Comparison of ENCODE assay signal across 19 cellular contexts in genomic region chr4:19492611-19493010, GRCh38.
DNase-seq lines count a peak whose midpoint lies in the region; ATAC-seq and TF ChIP-seq lines count a peak whose summit lies in the region.
"Had no signal": no experiment of that assay in that cellular context is flagged by ENCODE, and none has a peak within 500 bp of the region (broad histone marks: within the 10 kb centered on the region; RNA-seq: fewer than 3 reads in every experiment).

No MANE protein-coding gene starts in this region.

- H3K27me3 Mint-ChIP-seq in activated T-helper 1 cell treated with anti-CD3 and anti-CD28 coated beads, Interleukin-12 subunit alpha, Interleukin-12 subunit beta, Interleukin-2, Interleukin-4 antibody, amounts not matched to agents 30 ng/mL and 10 ng/mL and 1 ng/mL, durations not matched to agents 14 hours and 24 hours and 36 hours (ENCODE audit: insufficient read depth) = no peaks in the 10 kb centered on the region

- no peaks in the 10 kb centered on the region for H3K4me1 ChIP-seq in fibroblast of lung (ENCODE audit: control insufficient read depth, extremely low read depth, insufficient read depth, low read length)
- no peaks in the 10 kb centered on the region for H3K4me1 ChIP-seq in MM.1S (ENCODE audit: low read length)

- H3K27me3 ChIP-seq in fibroblast of lung (ENCODE audit: control insufficient read depth, insufficient read depth, low read length) (no peaks in the 10 kb centered on the region), MM.1S (replicated peaks; ENCODE audit: insufficient read depth, low read length) (no peaks in the 10 kb centered on the region)
- H3K27me3 ChIP-seq: MG63 had no signal

- H3K4me3 ChIP-seq in fibroblast of lung (replicated peaks in 1 of 4; ENCODE audit: control extremely low read depth in 1 of 4, insufficient read depth in 1 of 4, low read depth in 3 of 4, low read length in 4 of 4) = no peak overlapping the region
- H3K4me3 ChIP-seq in MM.1S (ENCODE audit: low read length) = no peak overlapping the region
- H3K4me3 ChIP-seq: K562, MG63 had no signal

- H3K4me2 ChIP-seq in fibroblast of lung (ENCODE audit: extremely low read depth, insufficient read depth, low read length) (no peak overlapping the region), MM.1S (ENCODE audit: low read depth, low read length) (no peak overlapping the region)

- H3K9me3 Mint-ChIP-seq in activated T-helper 1 cell treated with anti-CD3 and anti-CD28 coated beads, Interleukin-12 subunit alpha, Interleukin-12 subunit beta, Interleukin-2, Interleukin-4 antibody, amounts not matched to agents 30 ng/mL and 10 ng/mL and 1 ng/mL, durations not matched to agents 14 hours and 24 hours and 36 hours = no peaks in the 10 kb centered on the region
- H3K9me3 Mint-ChIP-seq: H9 had no signal

- no peaks in the 10 kb centered on the region for H4K20me1 ChIP-seq in fibroblast of lung (ENCODE audit: control insufficient read depth, extremely low read depth, insufficient read depth, low read length)
- H4K20me1 ChIP-seq in MM.1S (ENCODE audit: insufficient read depth, low read length) = no peaks in the 10 kb centered on the region

- H3K4me1 Mint-ChIP-seq in activated T-helper 1 cell treated with anti-CD3 and anti-CD28 coated beads, Interleukin-12 subunit alpha, Interleukin-12 subunit beta, Interleukin-2, Interleukin-4 antibody, amounts not matched to agents 30 ng/mL and 10 ng/mL and 1 ng/mL, durations not matched to agents 14 hours and 24 hours and 36 hours (ENCODE audit: low read depth) = no peaks in the 10 kb centered on the region
- H3K4me1 Mint-ChIP-seq: H9 had no signal

- H2AFZ ChIP-seq in fibroblast of lung (ENCODE audit: low read length) (no peak overlapping the region), MM.1S (ENCODE audit: low read length) (no peak overlapping the region)

- no peaks in the 10 kb centered on the region for H3K36me3 ChIP-seq in fibroblast of lung (ENCODE audit: control insufficient read depth, insufficient read depth, low read length)
- H3K36me3 ChIP-seq in MM.1S (replicated peaks; ENCODE audit: insufficient read depth, low read length) = no peaks in the 10 kb centered on the region
- H3K36me3 ChIP-seq: MG63 had no signal

- no peak overlapping the region for H3K27ac Mint-ChIP-seq in activated T-helper 1 cell treated with anti-CD3 and anti-CD28 coated beads, Interleukin-12 subunit alpha, Interleukin-12 subunit beta, Interleukin-2, Interleukin-4 antibody, amounts not matched to agents 30 ng/mL and 10 ng/mL and 1 ng/mL, durations not matched to agents 14 hours and 24 hours and 36 hours
- H3K27ac Mint-ChIP-seq: H9 had no signal

- intact Hi-C loops in activated T-helper 1 cell treated with anti-CD3 and anti-CD28 coated beads, Interleukin-12 subunit alpha, Interleukin-12 subunit beta, Interleukin-2, Interleukin-4 antibody, amounts not matched to agents 30 ng/mL and 10 ng/mL and 1 ng/mL, durations not matched to agents 14 hours and 24 hours and 36 hours (cut with micrococcal nuclease) = no loop called here

- TF ChIP-seq CTCF in fibroblast of lung (conservative IDR thresholded peaks at IDR 0.05 in 1 of 2, IDR thresholded peaks at IDR 0.05 in 1 of 2; ENCODE audit: low read depth in 1 of 2, low read length in 2 of 2) (no peak), MM.1S (IDR thresholded peaks at IDR 0.05; ENCODE audit: low read length) (no peak)

- H3K9ac ChIP-seq in fibroblast of lung (ENCODE audit: insufficient read depth, low read length) = no peak overlapping the region
- H3K9ac ChIP-seq in MM.1S (ENCODE audit: low read length) = no peak overlapping the region

- no peaks in the 10 kb centered on the region; the same call in 1 of the 2 replicates for H3K9me2 ChIP-seq in MM.1S (replicated peaks; ENCODE audit: insufficient read depth, low read length)

- no peak for ATAC-seq in stimulated activated naive CD8-positive, alpha-beta T cell treated with anti-CD3 and anti-CD28 coated beads, Interleukin-15, Interleukin-2, amounts not matched to agents 100 U/mL and 50 U/mL, for 24 hours
- ATAC-seq: K562, SK-N-SH treated with all-trans-retinoic acid at 6 μM for 48 hours had no signal

- H3K79me2 ChIP-seq in fibroblast of lung (ENCODE audit: control insufficient read depth, insufficient read depth, low read length) (no peaks in the 10 kb centered on the region), MM.1S (ENCODE audit: low read length) (no peaks in the 10 kb centered on the region)

- no peaks in the 10 kb centered on the region for H3K9me3 ChIP-seq in fibroblast of lung (ENCODE audit: control insufficient read depth, insufficient read depth, low read depth, low read length)
- no peaks in the 10 kb centered on the region for H3K9me3 ChIP-seq in MM.1S (replicated peaks; ENCODE audit: insufficient read depth, low read length)
- H3K9me3 ChIP-seq: MG63 had no signal

- no peaks in the 10 kb centered on the region for H3K36me3 Mint-ChIP-seq in activated T-helper 1 cell treated with anti-CD3 and anti-CD28 coated beads, Interleukin-12 subunit alpha, Interleukin-12 subunit beta, Interleukin-2, Interleukin-4 antibody, amounts not matched to agents 30 ng/mL and 10 ng/mL and 1 ng/mL, durations not matched to agents 14 hours and 24 hours and 36 hours (ENCODE audit: low read depth)

- DNase-seq in ELR (ENCODE audit: low read depth) (peak; percentile 25), amniotic epithelial cell (ENCODE audit: low read depth) (peak; percentile 74), fibroblast of lung (ENCODE audit: low read depth in 2 of 2) (peak; percentile 15 to 31), MM.1S (no peak), NCI-H82 treated with DMSO at 0.1 percent for 48 hours (lab: John Stamatoyannopoulos, UW; ENCODE audit: unreplicated experiment) (no peak)
- DNase-seq in stimulated activated naive CD8-positive, alpha-beta T cell treated with anti-CD3 and anti-CD28 coated beads, Interleukin-15, Interleukin-2, amounts not matched to agents 100 U/mL and 50 U/mL, for 24 hours = no peak
- DNase-seq in activated T-helper 1 cell treated with anti-CD3 and anti-CD28 coated beads, Interleukin-12 subunit alpha, Interleukin-12 subunit beta, Interleukin-2, Interleukin-4 antibody, amounts not matched to agents 30 ng/mL and 10 ng/mL and 1 ng/mL, durations not matched to agents 14 hours and 24 hours and 36 hours (ENCODE audit: low spot score) = no peak
- DNase-seq: AML-193, H9, MG63, NCI-H1048, NCI-H1417 treated with DMSO at 0.1 percent for 48 hours, NCI-H187 treated with DMSO at 0.1 percent for 48 hours, NCI-H2107, NCI-H2227 treated with DMSO at 0.1 percent for 48 hours, NCI-H510A had no signal

- H3K4me3 Mint-ChIP-seq in activated T-helper 1 cell treated with anti-CD3 and anti-CD28 coated beads, Interleukin-12 subunit alpha, Interleukin-12 subunit beta, Interleukin-2, Interleukin-4 antibody, amounts not matched to agents 30 ng/mL and 10 ng/mL and 1 ng/mL, durations not matched to agents 14 hours and 24 hours and 36 hours = no peak overlapping the region
- H3K4me3 Mint-ChIP-seq: H9 had no signal

- H3F3A ChIP-seq in MM.1S (ENCODE audit: insufficient read depth, low read length) = no peaks in the 10 kb centered on the region

- H3K27ac ChIP-seq in fibroblast of lung (ENCODE audit: insufficient read depth, low read length) (no peak overlapping the region), MM.1S (ENCODE audit: low read length) (no peak overlapping the region)
- H3K27ac ChIP-seq: C4-2B had no signal

Comparison
In these comparisons a context has a peak if more than half of its experiments do, and no peak if none do; other contexts are left out.
1. DNase-seq: peak in ELR (single experiment), amniotic epithelial cell (single experiment) and fibroblast of lung (2 of 2); none in MM.1S (single experiment), stimulated activated naive CD8-positive, alpha-beta T cell treated with anti-CD3 and anti-CD28 coated beads, Interleukin-15, Interleukin-2, amounts not matched to agents 100 U/mL and 50 U/mL, for 24 hours (single experiment), activated T-helper 1 cell treated with anti-CD3 and anti-CD28 coated beads, Interleukin-12 subunit alpha, Interleukin-12 subunit beta, Interleukin-2, Interleukin-4 antibody, amounts not matched to agents 30 ng/mL and 10 ng/mL and 1 ng/mL, durations not matched to agents 14 hours and 24 hours and 36 hours (single experiment) and NCI-H82 treated with DMSO at 0.1 percent for 48 hours (single experiment).